In genomic region chr2:105969552-105969951, GRCh38 we compare ENCODE assay signal across 1 cellular context.
TF ChIP-seq lines count a peak whose summit lies in the region.

No MANE protein-coding gene starts in this region.

TF ChIP-seq in GM23338, 12 proteins besides CTCF, POLR2A, EP300 and RAD21 (continued from another document):
- no peak for TF ChIP-seq ZNF462 (CRISPR knock-in tag; IDR thresholded peaks at IDR 0.05)
- no peak for TF ChIP-seq ZNF331 (CRISPR knock-in tag; IDR thresholded peaks at IDR 0.05; ENCODE audit: low read depth)
- no peak for TF ChIP-seq ZNF114 (CRISPR knock-in tag; IDR thresholded peaks at IDR 0.05)
- no peak for TF ChIP-seq ETS1 (IDR thresholded peaks at IDR 0.05)
- no peak for TF ChIP-seq EZH2phosphoT487 (IDR thresholded peaks at IDR 0.05; ENCODE audit: unreplicated experiment)
- TF ChIP-seq POLR2AphosphoS5 (IDR thresholded peaks at IDR 0.05; ENCODE audit: low read depth), result no peak
